ENCODE assay signal across 10 cellular contexts in genomic region chr16:29993903-29994612, GRCh38. TPM values are rescaled to one million over a fixed set of nuclear protein-coding genes. Genes with fewer than 3 reads are reported as not detected.
DNase-seq lines count a peak whose midpoint lies in the region; TF ChIP-seq lines count a peak whose summit lies in the region.
"Had no signal": no experiment of that assay in that cellular context is flagged by ENCODE, and none has a peak within 500 bp of the region (broad histone marks: within the 10 kb centered on the region; RNA-seq: fewer than 3 reads in every experiment).

No MANE protein-coding gene starts in this region.

- DNase-seq in MCF 10A (ENCODE audit: unreplicated experiment), result no peak
- DNase-seq in NCI-H1048 (lab: John Stamatoyannopoulos, UW), result no peak
- no peak for DNase-seq in LoVo (ENCODE audit: low spot score)
- no peak for DNase-seq in ascending aorta (ENCODE audit: low spot score in 2 of 2)
- DNase-seq in NCI-H1105 (lab: John Stamatoyannopoulos, UW), result no peak
- DNase-seq: GF-D8 had no signal

- no peaks in the 10 kb centered on the region for H3K9me3 Mint-ChIP-seq in MCF 10A (ENCODE audit: unreplicated experiment)
- H3K9me3 Mint-ChIP-seq in nephron, result no peaks in the 10 kb centered on the region

- H3K4me1 ChIP-seq in ascending aorta, result peaks cover 4 to 15% of the 10 kb centered on the region in 2 donors

- H3K27me3 Mint-ChIP-seq in MCF 10A (ENCODE audit: insufficient read depth, unreplicated experiment), result no peaks in the 10 kb centered on the region
- H3K27me3 Mint-ChIP-seq in nephron (ENCODE audit: low read depth), result no peaks in the 10 kb centered on the region

- peaks cover 72% of the 10 kb centered on the region for H3K36me3 ChIP-seq in KOPT-K1 (ENCODE audit: insufficient read depth, low read length)
- H3K36me3 ChIP-seq in ascending aorta, result peaks cover 31 to 52% of the 10 kb centered on the region in 2 donors

- peak overlapping the region; percentile 98 for H3K4me3 Mint-ChIP-seq in MCF 10A (ENCODE audit: unreplicated experiment)
- H3K4me3 Mint-ChIP-seq in nephron, result peak overlapping the region; percentile 98

- peaks cover 11% of the 10 kb centered on the region for H3K4me1 Mint-ChIP-seq in MCF 10A (ENCODE audit: insufficient read depth, unreplicated experiment)
- peaks cover 24% of the 10 kb centered on the region for H3K4me1 Mint-ChIP-seq in nephron

- peak overlapping the region in 1 of 2 donors; percentile 69 for H3K4me3 ChIP-seq in ascending aorta

- H3K9me3 ChIP-seq in KOPT-K1 (ENCODE audit: insufficient read depth, low read length, poor library complexity, severe bottlenecking), result no peaks in the 10 kb centered on the region
- no peaks in the 10 kb centered on the region for H3K9me3 ChIP-seq in ascending aorta

- intact Hi-C loops in MCF 10A (cut with micrococcal nuclease), result no loop called here
- intact Hi-C loops in ascending aorta (cut with DNase I), result no loop called here

- CTCF ChIA-PET in MCF 10A (lab: Yijun Ruan, JAX), result interaction anchor here (0.6 to 1.0 kb wide), 6 partner anchors 9 to 271 kb away, joined by 3 to 6 read pairs (median 3); no protein-coding TSS in a partner anchor

- H3K27ac ChIP-seq in C4-2B (peak overlapping the region; percentile 99), KOPT-K1 (ENCODE audit: low read depth, low read length, poor library complexity, severe bottlenecking) (peak overlapping the region; percentile 96), ascending aorta (peak overlapping the region in 1 of 2 donors; percentile 91)

- H3K27ac Mint-ChIP-seq in MCF 10A (ENCODE audit: low read depth, unreplicated experiment) (peak overlapping the region; percentile 61), nephron (peak overlapping the region in 2 of 3 experiments; percentile 19 to 82)

- H3K36me3 Mint-ChIP-seq in MCF 10A (ENCODE audit: insufficient read depth, unreplicated experiment) (peaks cover 44% of the 10 kb centered on the region), nephron (ENCODE audit: low read depth) (peaks cover 34% of the 10 kb centered on the region)

- TF ChIP-seq CTCF in C4-2B (conservative IDR thresholded peaks at IDR 0.05), result no peak
- TF ChIP-seq CTCF in MCF 10A (IDR thresholded peaks at IDR 0.05; ENCODE audit: unreplicated experiment), result no peak
- TF ChIP-seq CTCF in nephron (IDR thresholded peaks at IDR 0.05; ENCODE audit: unreplicated experiment in 3 of 3), result no peak
- no peak for TF ChIP-seq CTCF in ascending aorta (IDR thresholded peaks at IDR 0.05)

- POLR2A ChIA-PET in MCF 10A (lab: Yijun Ruan, JAX), result interaction anchor here (0.5 to 5.0 kb wide), 17 partner anchors 8 to 189 kb away, joined by 3 to 72 read pairs (median 6); partner anchors contain the start of genes ASPHD1, CDIPT, KCTD13 and SEZ6L2

- BruUV-seq in MCF 10A (replicated peaks; lab: Mats Ljungman, UMichigan), result TSS peak; percentile 58

- no peaks in the 10 kb centered on the region for H3K27me3 ChIP-seq in ascending aorta

RNA-seq across cellular contexts. Expression of gene HIRIP3, which starts 1.4 kb away (rescaled TPM):
- total RNA-seq in MCF 10A (2022) (12.9 and 20.7 TPM in 2 replicates), ascending aorta (2.0 TPM)

RNA-seq across cellular contexts. Expression of gene INO80E, which starts 2.0 kb away (rescaled TPM):
- total RNA-seq in MCF 10A (2022) (82.0 and 90.1 TPM in 2 replicates), ascending aorta (44.1 TPM)

RNA-seq across cellular contexts. Expression of gene DOC2A, which starts 16.8 kb away (rescaled TPM):
- total RNA-seq in MCF 10A (2022) (1.2 TPM in 2 replicates), ascending aorta (not detected)
- total RNA-seq: myocyte had no signal

RNA-seq across cellular contexts. Expression of gene TAOK2, which starts 20.4 kb away (rescaled TPM):
- total RNA-seq in MCF 10A (2022) (29.3 and 33.1 TPM in 2 replicates), ascending aorta (101 TPM)

RNA-seq across cellular contexts. Expression of gene C16orf92, which starts 28.9 kb away (rescaled TPM):
- not detected in 2 replicates for total RNA-seq in MCF 10A (2022)
- total RNA-seq in ascending aorta, result not detected
- total RNA-seq: myocyte had no signal
